14 cellular contexts compared by ENCODE assay signal in the genomic region with DNA sequence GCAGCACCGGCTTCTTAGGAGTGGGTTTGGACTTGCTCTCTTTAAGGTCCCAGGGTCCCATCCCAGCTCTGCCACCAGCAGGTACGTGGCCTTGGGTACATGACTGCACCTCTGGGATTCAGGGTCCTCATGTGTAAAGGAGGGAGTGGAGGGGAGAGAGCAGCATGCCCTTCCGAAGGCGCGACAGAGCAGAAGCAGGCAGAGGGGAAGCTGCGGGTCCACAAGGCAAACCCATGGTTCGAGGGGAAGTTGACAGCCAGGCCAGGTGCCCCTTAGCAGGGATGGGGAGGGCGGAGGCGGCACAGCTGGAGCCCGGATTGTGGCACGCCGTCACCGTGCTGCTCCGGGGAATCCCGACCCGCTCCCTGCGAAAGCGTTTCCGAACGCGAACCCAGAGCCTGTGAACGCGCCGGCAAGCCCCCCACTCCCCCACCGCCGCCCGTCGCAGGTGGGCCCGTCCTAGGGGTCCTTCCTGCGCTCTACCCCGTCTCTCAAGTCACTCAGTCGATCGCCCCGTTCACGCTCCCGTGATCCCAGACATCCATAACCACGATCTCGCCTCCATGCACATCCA. TPM values are rescaled to one million over a fixed set of nuclear protein-coding genes. Genes with fewer than 3 reads are reported as not detected.
DNase-seq lines count a peak whose midpoint lies in the region; ATAC-seq and TF ChIP-seq lines count a peak whose summit lies in the region.
"Had no signal": no experiment of that assay in that cellular context is flagged by ENCODE, and none has a peak within 500 bp of the region (broad histone marks: within the 10 kb centered on the region; RNA-seq: fewer than 3 reads in every experiment).

No MANE protein-coding gene starts in this region.

- peaks cover 36% of the 10 kb centered on the region for H3K79me2 ChIP-seq in smooth muscle cell (ENCODE audit: low read depth)

- H3K4me3 Mint-ChIP-seq in T-helper 2 cell treated with Interferon-gamma antibody and Interleukin-4, amounts not matched to agents 5 μg/mL and 100 μg/mL, for 36 hours = no peak overlapping the region
- H3K4me3 Mint-ChIP-seq in activated B cell treated with CpG ODN at 0.5 μM for 24 hours = no peak overlapping the region

- CTCF ChIA-PET in activated B cell treated with CpG ODN at 0.5 μM for 24 hours (lab: Charles Lee) = interaction anchor here (1.1 to 1.2 kb wide), 2 partner anchors 13 to 69 kb away, joined by 3 to 4 read pairs; no protein-coding TSS in a partner anchor

- H3K4me3 ChIP-seq in iPS-15b (ENCODE audit: low read depth, low read length) (peak overlapping the region; percentile 41), smooth muscle cell (peak overlapping the region; percentile 77)

- H3K27ac Mint-ChIP-seq in T-helper 2 cell treated with Interferon-gamma antibody and Interleukin-4, amounts not matched to agents 5 μg/mL and 100 μg/mL, for 36 hours = peak overlapping the region; percentile 52
- peak overlapping the region; percentile 30 for H3K27ac Mint-ChIP-seq in activated B cell treated with CpG ODN at 0.5 μM for 24 hours

- DNase-seq in T-helper 2 cell treated with Interferon-gamma antibody and Interleukin-4, amounts not matched to agents 5 μg/mL and 100 μg/mL, for 36 hours (ENCODE audit: low spot score) = no peak
- DNase-seq in T-helper 2 cell = no peak
- DNase-seq in activated B cell treated with CpG ODN at 0.5 μM for 24 hours = no peak
- no peak for DNase-seq in smooth muscle cell (lab: John Stamatoyannopoulos, UW; ENCODE audit: unreplicated experiment)
- DNase-seq: 8988T; activated CD4-positive, alpha-beta T cell treated with anti-CD3 and anti-CD28 coated beads, Interleukin-2, amount 50 U/mL, for 1 hour; activated effector memory CD4-positive, alpha-beta T cell treated with Interleukin-2 at 50 U/mL for 16 hours; NCI-H1092 treated with DMSO at 0.1 percent for 48 hours; NCI-H2227 treated with DMSO at 0.1 percent for 48 hours had no signal

- peaks cover 3% of the 10 kb centered on the region for H3K36me3 Mint-ChIP-seq in T-helper 2 cell treated with Interferon-gamma antibody and Interleukin-4, amounts not matched to agents 5 μg/mL and 100 μg/mL, for 36 hours (ENCODE audit: low read depth)
- H3K36me3 Mint-ChIP-seq in activated B cell treated with CpG ODN at 0.5 μM for 24 hours (ENCODE audit: low read depth) = no peaks in the 10 kb centered on the region

- H3K27me3 ChIP-seq in iPS-15b (ENCODE audit: control insufficient read depth, insufficient read depth, low read length) = peaks cover 69% of the 10 kb centered on the region
- H3K27me3 ChIP-seq in smooth muscle cell (ENCODE audit: low read depth) = peaks cover 9% of the 10 kb centered on the region

- H3K36me3 ChIP-seq in iPS-15b (ENCODE audit: control insufficient read depth, insufficient read depth, low read length) (no peaks in the 10 kb centered on the region), smooth muscle cell (ENCODE audit: low read depth) (no peaks in the 10 kb centered on the region)

- H4K20me1 ChIP-seq in smooth muscle cell (ENCODE audit: low read depth) = peaks cover 9% of the 10 kb centered on the region

- H3K9me3 Mint-ChIP-seq in T-helper 2 cell treated with Interferon-gamma antibody and Interleukin-4, amounts not matched to agents 5 μg/mL and 100 μg/mL, for 36 hours = no peaks in the 10 kb centered on the region
- no peaks in the 10 kb centered on the region for H3K9me3 Mint-ChIP-seq in activated B cell treated with CpG ODN at 0.5 μM for 24 hours

- H3K9me3 ChIP-seq in iPS-15b (ENCODE audit: control insufficient read depth, insufficient read depth, low read length) (no peaks in the 10 kb centered on the region), smooth muscle cell (replicated peaks; ENCODE audit: low read depth) (no peaks in the 10 kb centered on the region)

- H3K27me3 Mint-ChIP-seq in T-helper 2 cell treated with Interferon-gamma antibody and Interleukin-4, amounts not matched to agents 5 μg/mL and 100 μg/mL, for 36 hours (ENCODE audit: low read depth) = peaks cover 36% of the 10 kb centered on the region
- H3K27me3 Mint-ChIP-seq in activated B cell treated with CpG ODN at 0.5 μM for 24 hours = peaks cover 31% of the 10 kb centered on the region

- no peak overlapping the region for H2AFZ ChIP-seq in smooth muscle cell (ENCODE audit: low read depth)

- 43% methylated on average over 24 of the region's 38 CpGs for WGBS in smooth muscle cell (ENCODE audit: low lambda C conversion rate)

- H3K9ac ChIP-seq in iPS-15b (ENCODE audit: low read depth, low read length) (no peak overlapping the region), smooth muscle cell (ENCODE audit: low read depth) (no peak overlapping the region)

- intact Hi-C loops in activated B cell treated with CpG ODN at 0.5 μM for 24 hours (cut with micrococcal nuclease) = loop anchor here (2.0 kb wide), 1 partner anchor 13 kb away; no protein-coding TSS in a partner anchor

- no peaks in the 10 kb centered on the region for H3F3A ChIP-seq in smooth muscle cell (ENCODE audit: low read depth)

- peak overlapping the region; percentile 97 for H3K4me2 ChIP-seq in smooth muscle cell

- H3K4me1 ChIP-seq in iPS-15b (ENCODE audit: control insufficient read depth, insufficient read depth, low read length) (no peaks in the 10 kb centered on the region), smooth muscle cell (ENCODE audit: low read depth) (peaks cover 33% of the 10 kb centered on the region)

- peaks cover 4% of the 10 kb centered on the region for H3K4me1 Mint-ChIP-seq in T-helper 2 cell treated with Interferon-gamma antibody and Interleukin-4, amounts not matched to agents 5 μg/mL and 100 μg/mL, for 36 hours (ENCODE audit: low read depth)
- peaks cover 18% of the 10 kb centered on the region for H3K4me1 Mint-ChIP-seq in activated B cell treated with CpG ODN at 0.5 μM for 24 hours

- TF ChIP-seq CTCF in activated B cell treated with CpG ODN at 0.5 μM for 24 hours (IDR thresholded peaks at IDR 0.05) (no peak), smooth muscle cell (IDR thresholded peaks at IDR 0.05; ENCODE audit: borderline replicate concordance, insufficient read depth, poor library complexity, severe bottlenecking) (no peak)

- ATAC-seq in activated B cell treated with CpG ODN at 0.5 μM for 24 hours (ENCODE audit: low read depth) (no peak), GM18868 (IDR thresholded peaks at IDR 0.05; ENCODE audit: unreplicated experiment) (no peak), GM21825 (IDR thresholded peaks at IDR 0.05; ENCODE audit: unreplicated experiment) (no peak), HG03354 (IDR thresholded peaks at IDR 0.05; ENCODE audit: poor library complexity, severe bottlenecking, unreplicated experiment) (no peak)

- POLR2A ChIA-PET in activated B cell treated with CpG ODN at 0.5 μM for 24 hours (lab: Charles Lee) = no interaction called here

- H3K27ac ChIP-seq in smooth muscle cell (ENCODE audit: low read depth) = no peak overlapping the region

RNA-seq across cellular contexts. Expression of gene TBX2, which starts 4.1 kb away (rescaled TPM):
- total RNA-seq in activated B cell treated with CpG ODN at 0.5 μM for 24 hours = not detected in 2 replicates
- 40.0 and 46.7 TPM in 2 replicates for total RNA-seq in smooth muscle cell
- polyA plus RNA-seq in smooth muscle cell = 96.5 and 146 TPM in 2 replicates

RNA-seq across cellular contexts. Expression of gene TBX4, which starts 56.7 kb away (rescaled TPM):
- not detected in 2 replicates for total RNA-seq in activated B cell treated with CpG ODN at 0.5 μM for 24 hours
- total RNA-seq in smooth muscle cell = 14.1 and 15.4 TPM in 2 replicates
- polyA plus RNA-seq in smooth muscle cell = 14.6 and 22.7 TPM in 2 replicates
- total RNA-seq: temporal lobe had no signal

Comparison
In these comparisons a context has a peak if more than half of its experiments do, and no peak if none do; other contexts are left out.
1. RNA of gene TBX2, which starts 4.1 kb away (total RNA-seq): 40.0 to 46.7 TPM in smooth muscle cell; not detected in activated B cell treated with CpG ODN at 0.5 μM for 24 hours; every median in the first group is over 10 times any median in the second.
2. RNA of gene TBX4, which starts 56.7 kb away (total RNA-seq): 14.1 to 15.4 TPM in smooth muscle cell; not detected in activated B cell treated with CpG ODN at 0.5 μM for 24 hours; every median in the first group is over 10 times any median in the second.